1 cellular context compared by ENCODE assay signal in genomic region chr1:1119272-1119890, GRCh38.
TF ChIP-seq lines count a peak whose summit lies in the region.

No MANE protein-coding gene starts in this region.

TF ChIP-seq in SK-N-SH, 30 proteins besides CTCF, POLR2A, EP300 and RAD21 (continued from another document):
- TF ChIP-seq REST (IDR thresholded peaks at IDR 0.05; ENCODE audit: low read depth, low read length) (no peak), YY1 (IDR thresholded peaks at IDR 0.05; ENCODE audit: low read depth) (no peak), TAF1 (IDR thresholded peaks at IDR 0.05; ENCODE audit: borderline replicate concordance, low read depth, low read length) (no peak)
TF ChIP-seq in SK-N-SH: peak in this region for 0.
